14 cellular contexts compared by ENCODE assay signal in the genomic region with DNA sequence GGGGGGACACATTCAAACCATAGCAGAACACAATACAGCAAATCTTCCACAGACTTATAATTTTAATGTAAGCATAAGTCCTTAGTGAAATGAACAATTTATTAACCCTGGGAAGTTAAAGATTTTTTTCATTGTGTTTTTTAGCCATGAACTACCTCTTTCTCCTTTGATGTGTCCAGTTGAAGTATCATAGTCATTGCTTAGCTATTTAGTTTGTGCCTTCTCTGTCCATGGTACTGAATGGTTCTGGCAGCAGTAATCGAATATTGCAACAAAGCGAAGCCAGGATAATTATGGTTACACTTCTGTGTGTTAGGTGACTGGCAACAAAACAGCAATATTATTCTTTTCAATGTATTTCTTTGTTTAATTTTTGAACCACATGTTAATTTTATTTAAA.
A peak's percentile ranks its signal among the peaks of the same experiment; 100 is the strongest.
DNase-seq lines count a peak whose midpoint lies in the region; ATAC-seq and TF ChIP-seq lines count a peak whose summit lies in the region.
"Had no signal": no experiment of that assay in that cellular context is flagged by ENCODE, and none has a peak within 500 bp of the region (broad histone marks: within the 10 kb centered on the region; RNA-seq: fewer than 3 reads in every experiment).

No MANE protein-coding gene starts in this region.

- H3K4me1 ChIP-seq in PC-3 (ENCODE audit: insufficient read depth, low read length), result no peaks in the 10 kb centered on the region
- H3K4me1 ChIP-seq in neural progenitor cell, result peaks cover 19% of the 10 kb centered on the region

- H3K27ac ChIP-seq in PC-3 (ENCODE audit: low read length) (no peak overlapping the region), neural progenitor cell (no peak overlapping the region)
- H3K27ac ChIP-seq: 22Rv1, ovary had no signal

- no peaks in the 10 kb centered on the region; the same call in 1 of the 2 replicates for H3K36me3 ChIP-seq in PC-3 (ENCODE audit: low read depth, low read length)
- H3K36me3 ChIP-seq in neural progenitor cell, result no peaks in the 10 kb centered on the region
- H3K36me3 ChIP-seq: ovary had no signal

- H3K27ac Mint-ChIP-seq in neural progenitor cell, result no peak overlapping the region
- H3K27ac Mint-ChIP-seq: stimulated activated naive CD8-positive, alpha-beta T cell treated with anti-CD3 and anti-CD28 coated beads, Interleukin-15, Interleukin-2, amounts not matched to agents 100 ng/mL and 50 ng/mL, for 24 hours had no signal

- POLR2A ChIA-PET in PC-3 (lab: Charles Lee; ENCODE audit: unreplicated experiment), result no interaction called here

- no TSS peak for BruUV-seq in PC-3 (replicated peaks; lab: Mats Ljungman, UMichigan)

- peak overlapping the region; percentile 7 for H3K4me3 Mint-ChIP-seq in neural progenitor cell
- H3K4me3 Mint-ChIP-seq: stimulated activated naive CD8-positive, alpha-beta T cell treated with anti-CD3 and anti-CD28 coated beads, Interleukin-15, Interleukin-2, amounts not matched to agents 100 ng/mL and 50 ng/mL, for 24 hours had no signal

- H4K20me1 ChIP-seq in PC-3 (ENCODE audit: low read length) (no peaks in the 10 kb centered on the region), neural progenitor cell (ENCODE audit: low read depth) (peaks cover 5% of the 10 kb centered on the region)

- H3K9me3 ChIP-seq in PC-3 (ENCODE audit: low read length), result no peaks in the 10 kb centered on the region
- no peaks in the 10 kb centered on the region for H3K9me3 ChIP-seq in neural progenitor cell (ENCODE audit: low read depth)
- H3K9me3 ChIP-seq: ovary had no signal

- H3K36me3 Mint-ChIP-seq in neural progenitor cell, result no peaks in the 10 kb centered on the region

- H3K4me2 ChIP-seq in PC-3 (ENCODE audit: low read length) (no peak overlapping the region), neural progenitor cell (no peak overlapping the region)

- no peak overlapping the region for H2AFZ ChIP-seq in PC-3 (ENCODE audit: low read length)
- H2AFZ ChIP-seq in neural progenitor cell (replicated peaks), result no peak overlapping the region

- ATAC-seq in PC-3, result no peak
- ATAC-seq in HG02884 (IDR thresholded peaks at IDR 0.05; ENCODE audit: unreplicated experiment), result no peak

- intact Hi-C loops in PC-3 (cut with micrococcal nuclease), result no loop called here

- H3K9ac ChIP-seq in PC-3 (ENCODE audit: low read length) (no peak overlapping the region), neural progenitor cell (no peak overlapping the region)

- peaks cover 13% of the 10 kb centered on the region for H3K27me3 Mint-ChIP-seq in neural progenitor cell (ENCODE audit: insufficient read depth, low read depth)

- H3K79me2 ChIP-seq in PC-3 (ENCODE audit: low read length) (no peaks in the 10 kb centered on the region), neural progenitor cell (ENCODE audit: low read depth) (no peaks in the 10 kb centered on the region)

- H3K9me2 ChIP-seq in PC-3 (replicated peaks; ENCODE audit: low read length), result no peaks in the 10 kb centered on the region

- no peaks in the 10 kb centered on the region for H3K27me3 ChIP-seq in PC-3 (ENCODE audit: low read length)
- peaks cover 16% of the 10 kb centered on the region for H3K27me3 ChIP-seq in neural progenitor cell
- H3K27me3 ChIP-seq: ovary had no signal

- TF ChIP-seq CTCF in PC-3 (conservative IDR thresholded peaks at IDR 0.05; ENCODE audit: low read depth, low read length), result no peak
- TF ChIP-seq CTCF in epithelial cell of esophagus (IDR thresholded peaks at IDR 0.05; ENCODE audit: insufficient read depth, low read depth, low read length, missing control alignments), result no peak
- no peak for TF ChIP-seq CTCF in neural progenitor cell (IDR thresholded peaks at IDR 0.05)

- DNase-seq in DMS 273 (lab: John Stamatoyannopoulos, UW; ENCODE audit: unreplicated experiment) (peak; percentile 0), DMS 273 treated with DMSO at 0.1 percent for 48 hours (lab: John Stamatoyannopoulos, UW) (no peak), PC-3 (peak; percentile 33), epithelial cell of esophagus (ENCODE audit: low read depth) (peak; percentile 50), neural progenitor cell (ENCODE audit: low spot score) (peak; percentile 61), midbrain (lab: John Stamatoyannopoulos, UW) (no peak), GM19238 (ENCODE audit: insufficient read length, low spot score) (no peak)
- DNase-seq: anterior cingulate cortex, DMS79, left cardiac atrium, ovary had no signal

- no peaks in the 10 kb centered on the region for H3K9me3 Mint-ChIP-seq in neural progenitor cell

- no peak overlapping the region for H3K4me3 ChIP-seq in PC-3 (ENCODE audit: low read length)
- no peak overlapping the region for H3K4me3 ChIP-seq in epithelial cell of esophagus (ENCODE audit: low read length)
- no peak overlapping the region for H3K4me3 ChIP-seq in neural progenitor cell
- H3K4me3 ChIP-seq: ovary had no signal

- H3F3A ChIP-seq in PC-3 (ENCODE audit: low read length, unreplicated experiment), result no peaks in the 10 kb centered on the region
- H3F3A ChIP-seq in neural progenitor cell (ENCODE audit: low read depth), result peaks cover 5% of the 10 kb centered on the region

- H3K4me1 Mint-ChIP-seq in neural progenitor cell, result peaks cover 22% of the 10 kb centered on the region

- CTCF ChIA-PET in PC-3 (lab: Charles Lee), result no interaction called here

Comparison
In these comparisons a context has a peak if more than half of its experiments do, and no peak if none do; other contexts are left out.
1. DNase-seq: peak in DMS 273 (single experiment), PC-3 (single experiment), epithelial cell of esophagus (single experiment) and neural progenitor cell (single experiment); none in DMS 273 treated with DMSO at 0.1 percent for 48 hours (single experiment), midbrain (single experiment) and GM19238 (single experiment).